Comparison of ENCODE assay signal across 15 cellular contexts in genomic region chr1:88189525-88189924, GRCh38.
DNase-seq lines count a peak whose midpoint lies in the region; TF ChIP-seq lines count a peak whose summit lies in the region.
"Had no signal": no experiment of that assay in that cellular context is flagged by ENCODE, and none has a peak within 500 bp of the region (broad histone marks: within the 10 kb centered on the region; RNA-seq: fewer than 3 reads in every experiment).

No MANE protein-coding gene starts in this region.

- DNase-seq in CD1c-positive myeloid dendritic cell (ENCODE audit: extremely low spot score) (peak; percentile 1), NAMALWA (ENCODE audit: low spot score) (peak; percentile 25), epithelial cell of esophagus (ENCODE audit: low read depth) (peak; percentile 58), type B pancreatic cell (ENCODE audit: extremely low spot score, unreplicated experiment) (no peak), GOT3 (lab: John Stamatoyannopoulos, UW) (no peak), NCI-H526 treated with DMSO at 0.1 percent for 48 hours (lab: John Stamatoyannopoulos, UW) (no peak), GM19240 (ENCODE audit: insufficient read length, low spot score) (no peak)
- DNase-seq: ACHN; C1 segment of cervical spinal cord; CD4-positive, alpha-beta memory T cell; DMS153; DMS79 treated with DMSO at 0.1 percent for 48 hours; EL; KG1 had no signal

- H3K27me3 Mint-ChIP-seq in type B pancreatic cell: no peaks in the 10 kb centered on the region
- H3K27me3 Mint-ChIP-seq: IgD-negative memory B cell had no signal

- peaks cover 1% of the 10 kb centered on the region for H3K4me1 Mint-ChIP-seq in type B pancreatic cell (ENCODE audit: unreplicated experiment)

- H3K36me3 Mint-ChIP-seq in type B pancreatic cell: no peaks in the 10 kb centered on the region
- H3K36me3 Mint-ChIP-seq: CD4-positive, alpha-beta memory T cell had no signal

- H3K4me3 ChIP-seq in epithelial cell of esophagus (ENCODE audit: low read length): no peak overlapping the region

- H3K9me3 Mint-ChIP-seq in type B pancreatic cell: peaks cover 6% of the 10 kb centered on the region
- H3K9me3 Mint-ChIP-seq: CD4-positive, alpha-beta memory T cell; IgD-negative memory B cell had no signal

- TF ChIP-seq CTCF in epithelial cell of esophagus (IDR thresholded peaks at IDR 0.05; ENCODE audit: insufficient read depth, low read depth, low read length, missing control alignments) (no peak), type B pancreatic cell (conservative IDR thresholded peaks at IDR 0.05) (no peak)

- peak overlapping the region; percentile 90 for H3K27ac Mint-ChIP-seq in type B pancreatic cell
- H3K27ac Mint-ChIP-seq: CD4-positive, alpha-beta memory T cell; IgD-negative memory B cell had no signal

- peak overlapping the region; percentile 54 for H3K4me3 Mint-ChIP-seq in type B pancreatic cell
- H3K4me3 Mint-ChIP-seq: CD4-positive, alpha-beta memory T cell had no signal

Comparison
In these comparisons a context has a peak if more than half of its experiments do, and no peak if none do; other contexts are left out.
1. DNase-seq: peak in CD1c-positive myeloid dendritic cell (single experiment), NAMALWA (single experiment) and epithelial cell of esophagus (single experiment); none in type B pancreatic cell (single experiment), GOT3 (single experiment), NCI-H526 treated with DMSO at 0.1 percent for 48 hours (single experiment) and GM19240 (single experiment).